ENCODE assay signal across 7 cellular contexts in the genomic region with DNA sequence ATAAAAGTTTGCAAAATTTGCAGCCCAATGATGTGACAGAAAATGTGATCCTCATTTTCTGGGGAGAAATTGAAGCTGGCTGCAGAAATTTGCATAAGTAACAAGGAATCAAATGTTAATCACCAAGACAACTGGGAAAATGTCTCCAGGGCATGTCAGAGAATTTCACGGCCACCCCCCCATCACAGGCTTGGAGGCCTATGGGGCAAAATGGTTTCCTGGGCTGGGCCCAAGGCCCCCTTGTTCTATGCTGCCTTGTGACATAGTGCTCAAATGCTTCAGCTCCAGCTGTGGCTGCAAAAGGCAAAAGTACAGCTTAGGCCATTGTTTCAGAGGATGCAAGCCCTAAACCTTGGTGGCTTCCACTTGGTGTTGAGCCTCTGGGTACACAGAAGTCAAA.
"Had no signal": no experiment of that assay in that cellular context is flagged by ENCODE, and none has a peak within 500 bp of the region (broad histone marks: within the 10 kb centered on the region; RNA-seq: fewer than 3 reads in every experiment).

No MANE protein-coding gene starts in this region.

- H3K36me3 ChIP-seq: HAP-1 had no signal

- DNase-seq: GM23248, GOT3, H9, HCEC 1CT, HFFc6 had no signal

- H3K27ac ChIP-seq: GM23248 had no signal

- H3K4me1 ChIP-seq: HAP-1 had no signal

- H3K4me3 ChIP-seq: GM23248, GM23338, HAP-1 had no signal

- H3K9me3 ChIP-seq: HAP-1 had no signal
